Comparison of ENCODE assay signal across 29 cellular contexts in genomic region chr6:114559419-114559818, GRCh38.
"Had no signal": no experiment of that assay in that cellular context is flagged by ENCODE, and none has a peak within 500 bp of the region (broad histone marks: within the 10 kb centered on the region; RNA-seq: fewer than 3 reads in every experiment).

No MANE protein-coding gene starts in this region.

- H3K36me3 Mint-ChIP-seq: activated CD4-positive, alpha-beta memory T cell treated with anti-CD3 and anti-CD28 coated beads for 36 hours; activated naive CD4-positive, alpha-beta T cell treated with anti-CD3 and anti-CD28 coated beads, Interleukin-2, amount 10 ng/mL, durations not matched to agents 7 days and 5 days; activated naive CD4-positive, alpha-beta T cell treated with anti-CD3 and anti-CD28 coated beads, Interleukin-2, amount 50 U/mL, for 72 hours; activated naive CD8-positive, alpha-beta T cell treated with anti-CD3 and anti-CD28 coated beads, Interleukin-2, amount 10 ng/mL, durations not matched to agents 7 days and 5 days; brain had no signal

- DNase-seq: activated CD4-positive, alpha-beta memory T cell treated with anti-CD3 and anti-CD28 coated beads for 36 hours; activated CD4-positive, alpha-beta T cell treated with anti-CD3 and anti-CD28 coated beads for 36 hours; activated CD4-positive, alpha-beta T cell treated with anti-CD3 and anti-CD28 coated beads, Interleukin-2, amount 10 ng/mL, durations not matched to agents 24 days and 14 days; activated CD4-positive, CD25-positive, alpha-beta regulatory T cell; activated CD4-positive, CD25-positive, alpha-beta regulatory T cell treated with anti-CD3 and anti-CD28 coated beads, Interleukin-2, amount 50 U/mL, for 72 hours; activated CD8-positive, alpha-beta memory T cell treated with anti-CD3 and anti-CD28 coated beads, Interleukin-2, amount 50 U/mL, for 48 hours; activated CD8-positive, alpha-beta T cell treated with anti-CD3 and anti-CD28 coated beads, Interleukin-2, amount 10 ng/mL, durations not matched to agents 7 days and 5 days; activated gamma-delta T cell; activated naive CD4-positive, alpha-beta T cell; activated naive CD4-positive, alpha-beta T cell treated with anti-CD3 and anti-CD28 coated beads, Interleukin-2, amount 10 ng/mL, durations not matched to agents 7 days and 5 days; activated naive CD8-positive, alpha-beta T cell treated with anti-CD3 and anti-CD28 coated beads, Interleukin-2, amount 10 ng/mL, durations not matched to agents 7 days and 5 days; activated T-cell treated with anti-CD3 and anti-CD28 coated beads for 4 hours; activated T-cell treated with anti-CD3 and anti-CD28 coated beads, Interleukin-2, amount 50 U/mL, for 24 hours; activated T-cell treated with anti-CD3 and anti-CD28 coated beads, Interleukin-2, amount 50 U/mL, for 72 hours; central memory CD4-positive, alpha-beta T cell; cerebellar nuclear complex; colonic mucosa; effector CD8-positive, alpha-beta T cell; esophagus squamous epithelium; foreskin melanocyte; heart right ventricle had no signal

- H3K27me3 ChIP-seq: ascending aorta, breast epithelium, cardiac muscle cell, colonic mucosa, esophagus squamous epithelium, gastroesophageal sphincter, heart right ventricle, hepatocyte had no signal

- H3K27ac ChIP-seq: ascending aorta, breast epithelium, colonic mucosa, epithelial cell of prostate, esophagus squamous epithelium, gastroesophageal sphincter, heart right ventricle, hepatocyte had no signal

- H3K4me3 ChIP-seq: ascending aorta, breast epithelium, cardiac muscle cell, colonic mucosa, esophagus squamous epithelium, gastroesophageal sphincter, heart right ventricle, hepatocyte had no signal

- H3K9me3 ChIP-seq: ascending aorta, colonic mucosa, esophagus squamous epithelium, gastroesophageal sphincter had no signal

- H2AFZ ChIP-seq: hepatocyte had no signal

- H3K27ac Mint-ChIP-seq: activated CD4-positive, alpha-beta memory T cell treated with anti-CD3 and anti-CD28 coated beads for 36 hours; activated CD4-positive, alpha-beta T cell treated with anti-CD3 and anti-CD28 coated beads for 36 hours; activated CD4-positive, alpha-beta T cell treated with anti-CD3 and anti-CD28 coated beads, Interleukin-2, amount 10 ng/mL, durations not matched to agents 24 days and 14 days; activated CD8-positive, alpha-beta T cell treated with anti-CD3 and anti-CD28 coated beads, Interleukin-2, amount 10 ng/mL, durations not matched to agents 7 days and 5 days; activated naive CD4-positive, alpha-beta T cell treated with anti-CD3 and anti-CD28 coated beads, Interleukin-2, amount 10 ng/mL, durations not matched to agents 7 days and 5 days; activated naive CD4-positive, alpha-beta T cell treated with anti-CD3 and anti-CD28 coated beads, Interleukin-2, amount 50 U/mL, for 72 hours; activated naive CD8-positive, alpha-beta T cell treated with anti-CD3 and anti-CD28 coated beads, Interleukin-2, amount 10 ng/mL, durations not matched to agents 7 days and 5 days; activated T-cell treated with anti-CD3 and anti-CD28 coated beads, Interleukin-2, amount 50 U/mL, for 24 hours; activated T-cell treated with anti-CD3 and anti-CD28 coated beads, Interleukin-2, amount 50 U/mL, for 72 hours; brain had no signal

- H3K4me2 ChIP-seq: hepatocyte had no signal

- H3K4me1 Mint-ChIP-seq: activated CD4-positive, alpha-beta T cell treated with anti-CD3 and anti-CD28 coated beads for 36 hours; activated CD4-positive, alpha-beta T cell treated with anti-CD3 and anti-CD28 coated beads, Interleukin-2, amount 10 ng/mL, durations not matched to agents 24 days and 14 days; activated naive CD4-positive, alpha-beta T cell treated with anti-CD3 and anti-CD28 coated beads, Interleukin-2, amount 10 ng/mL, durations not matched to agents 7 days and 5 days; activated naive CD8-positive, alpha-beta T cell treated with anti-CD3 and anti-CD28 coated beads, Interleukin-2, amount 10 ng/mL, durations not matched to agents 7 days and 5 days; brain had no signal

- H3K36me3 ChIP-seq: ascending aorta, breast epithelium, cardiac muscle cell, colonic mucosa, esophagus squamous epithelium, gastroesophageal sphincter, heart right ventricle had no signal

- H3K79me2 ChIP-seq: hepatocyte had no signal

- H3K4me3 Mint-ChIP-seq: activated CD4-positive, alpha-beta memory T cell treated with anti-CD3 and anti-CD28 coated beads for 36 hours; activated CD4-positive, alpha-beta T cell treated with anti-CD3 and anti-CD28 coated beads for 36 hours; activated CD4-positive, alpha-beta T cell treated with anti-CD3 and anti-CD28 coated beads, Interleukin-2, amount 10 ng/mL, durations not matched to agents 24 days and 14 days; activated CD8-positive, alpha-beta T cell treated with anti-CD3 and anti-CD28 coated beads, Interleukin-2, amount 10 ng/mL, durations not matched to agents 7 days and 5 days; activated naive CD4-positive, alpha-beta T cell treated with anti-CD3 and anti-CD28 coated beads, Interleukin-2, amount 10 ng/mL, durations not matched to agents 7 days and 5 days; activated naive CD8-positive, alpha-beta T cell treated with anti-CD3 and anti-CD28 coated beads, Interleukin-2, amount 10 ng/mL, durations not matched to agents 7 days and 5 days; activated T-cell treated with anti-CD3 and anti-CD28 coated beads, Interleukin-2, amount 50 U/mL, for 24 hours; activated T-cell treated with anti-CD3 and anti-CD28 coated beads, Interleukin-2, amount 50 U/mL, for 72 hours; brain had no signal

- H3K4me1 ChIP-seq: ascending aorta, breast epithelium, colonic mucosa, esophagus squamous epithelium, gastroesophageal sphincter, heart right ventricle had no signal

- H3K27me3 Mint-ChIP-seq: activated CD4-positive, alpha-beta memory T cell treated with anti-CD3 and anti-CD28 coated beads for 36 hours; activated CD4-positive, alpha-beta T cell treated with anti-CD3 and anti-CD28 coated beads for 36 hours; activated CD4-positive, alpha-beta T cell treated with anti-CD3 and anti-CD28 coated beads, Interleukin-2, amount 10 ng/mL, durations not matched to agents 24 days and 14 days; activated naive CD4-positive, alpha-beta T cell treated with anti-CD3 and anti-CD28 coated beads, Interleukin-2, amount 10 ng/mL, durations not matched to agents 7 days and 5 days; activated naive CD8-positive, alpha-beta T cell treated with anti-CD3 and anti-CD28 coated beads, Interleukin-2, amount 10 ng/mL, durations not matched to agents 7 days and 5 days; activated T-cell treated with anti-CD3 and anti-CD28 coated beads, Interleukin-2, amount 50 U/mL, for 24 hours had no signal
